In the genomic region with DNA sequence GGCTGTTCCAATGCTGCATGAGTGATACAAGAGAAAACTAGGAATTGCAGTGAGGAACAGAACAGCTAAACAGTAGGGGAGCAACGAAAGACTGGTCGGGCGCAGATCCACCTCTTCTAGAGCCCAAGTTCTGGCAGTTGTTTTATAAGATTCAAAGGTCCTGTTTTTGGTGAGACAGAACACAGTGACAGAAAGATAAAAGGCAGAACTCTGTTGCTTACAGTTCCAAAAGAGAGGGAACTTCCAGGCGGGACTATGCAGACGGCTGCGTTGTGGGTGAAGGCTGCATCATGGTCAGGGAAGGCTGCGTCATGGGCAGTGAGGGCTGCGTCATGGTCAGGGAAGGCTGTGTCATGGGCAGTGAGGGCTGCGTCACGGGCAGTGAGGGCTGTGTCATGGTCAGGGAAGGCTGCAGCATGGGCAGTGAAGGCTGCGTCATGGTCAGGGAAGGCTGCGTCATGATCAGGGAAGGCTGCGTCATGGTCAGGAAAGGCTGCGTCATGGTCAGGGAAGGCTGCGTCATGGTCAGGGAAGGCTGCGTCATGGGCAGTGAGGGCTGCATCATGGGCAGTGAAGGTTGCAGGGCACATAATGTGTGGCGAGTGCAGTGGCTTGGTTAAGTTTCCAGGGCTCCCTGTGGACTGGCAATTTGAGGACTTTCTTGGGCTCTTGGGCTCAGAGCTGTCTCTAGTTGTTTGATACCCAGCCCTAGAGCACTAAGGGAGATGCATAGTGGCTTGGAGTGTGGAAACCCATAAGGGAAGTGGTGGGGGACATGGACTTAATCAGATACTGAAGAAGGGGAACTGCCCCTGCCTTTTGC, we compare ENCODE assay signal across 1 cellular context.
TF ChIP-seq lines count a peak whose summit lies in the region.

No MANE protein-coding gene starts in this region.

TF ChIP-seq in GM23338, 12 proteins besides CTCF, POLR2A, EP300 and RAD21 (continued from another document):
- no peak for TF ChIP-seq EZH2 (IDR thresholded peaks at IDR 0.05; ENCODE audit: low read depth, unreplicated experiment)
- TF ChIP-seq ZNF114 (CRISPR knock-in tag; IDR thresholded peaks at IDR 0.05): no peak
- no peak for TF ChIP-seq CREB1 (CRISPR knock-in tag; IDR thresholded peaks at IDR 0.05; ENCODE audit: low read depth)
- TF ChIP-seq NANOG (IDR thresholded peaks at IDR 0.05; ENCODE audit: borderline replicate concordance): no peak
